In genomic region chr18:79356435-79356834, GRCh38 we compare ENCODE assay signal across 12 cellular contexts. TPM values are rescaled to one million over a fixed set of nuclear protein-coding genes. Genes with fewer than 3 reads are reported as not detected.
A peak's percentile ranks its signal among the peaks of the same experiment; 100 is the strongest.
DNase-seq lines count a peak whose midpoint lies in the region; ATAC-seq, FAIRE-seq and TF ChIP-seq lines count a peak whose summit lies in the region.
"Had no signal": no experiment of that assay in that cellular context is flagged by ENCODE, and none has a peak within 500 bp of the region (broad histone marks: within the 10 kb centered on the region; RNA-seq: fewer than 3 reads in every experiment).

No MANE protein-coding gene starts in this region.

- no peaks in the 10 kb centered on the region for H3K27me3 ChIP-seq in CD8-positive, alpha-beta T cell (ENCODE audit: insufficient read depth, low read length)

- no peaks in the 10 kb centered on the region for H3K9me3 Mint-ChIP-seq in CD8-positive, alpha-beta T cell
- H3K9me3 Mint-ChIP-seq: stimulated activated effector memory CD8-positive, alpha-beta T cell treated with anti-CD3 and anti-CD28 coated beads, Interleukin-12 subunit alpha, Interleukin-12 subunit beta, amount 100 ng/mL, for 72 hours had no signal

- peaks cover 24% of the 10 kb centered on the region for H3K36me3 ChIP-seq in CD8-positive, alpha-beta T cell (ENCODE audit: insufficient read depth, low read length)

- no peak for TF ChIP-seq POLR2A in H54 (IDR thresholded peaks at IDR 0.05; ENCODE audit: low read depth, low read length)

- no peaks in the 10 kb centered on the region for H3K4me1 ChIP-seq in CD8-positive, alpha-beta T cell (ENCODE audit: insufficient read depth, low read length)

- POLR2A ChIA-PET in CD8-positive, alpha-beta T cell (lab: Charles Lee), result no interaction called here

- H3K27ac ChIP-seq in CD8-positive, alpha-beta T cell (ENCODE audit: low read depth, low read length), result no peak overlapping the region

- CTCF ChIA-PET in CD8-positive, alpha-beta T cell (lab: Charles Lee), result interaction anchor here (0.6 kb wide), 1 partner anchor 353 kb away, joined by 3 read pairs; no protein-coding TSS in a partner anchor

- H3K4me3 ChIP-seq in CD8-positive, alpha-beta T cell (ENCODE audit: low read depth, low read length), result no peak overlapping the region

- no peaks in the 10 kb centered on the region for H3K9me3 ChIP-seq in CD8-positive, alpha-beta T cell (ENCODE audit: low read length)

- H3K4me1 Mint-ChIP-seq in CD8-positive, alpha-beta T cell (ENCODE audit: low read depth), result peaks cover 2% of the 10 kb centered on the region
- H3K4me1 Mint-ChIP-seq: stimulated activated effector memory CD8-positive, alpha-beta T cell treated with anti-CD3 and anti-CD28 coated beads, Interleukin-12 subunit alpha, Interleukin-12 subunit beta, amount 100 ng/mL, for 72 hours had no signal

- H3K4me3 Mint-ChIP-seq in CD8-positive, alpha-beta T cell, result no peak overlapping the region
- H3K4me3 Mint-ChIP-seq: stimulated activated effector memory CD8-positive, alpha-beta T cell treated with anti-CD3 and anti-CD28 coated beads, Interleukin-12 subunit alpha, Interleukin-12 subunit beta, amount 100 ng/mL, for 72 hours had no signal

- peaks cover 55% of the 10 kb centered on the region for H3K36me3 Mint-ChIP-seq in CD8-positive, alpha-beta T cell

- no peaks in the 10 kb centered on the region for H3K27me3 Mint-ChIP-seq in CD8-positive, alpha-beta T cell (ENCODE audit: low read depth)

- intact Hi-C loops in CD8-positive, alpha-beta T cell (cut with DNase I, micrococcal nuclease), result no loop called here

- TF ChIP-seq CTCF in CD8-positive, alpha-beta T cell (IDR thresholded peaks at IDR 0.05), result no peak

- FAIRE-seq in H54 (lab: Jason Lieb, UNC), result no peak

- DNase-seq in CD8-positive, alpha-beta T cell, result no peak
- no peak for DNase-seq in H54 (ENCODE audit: insufficient read length, low spot score)
- no peak for DNase-seq in activated CD8-positive, alpha-beta memory T cell treated with anti-CD3 and anti-CD28 coated beads for 24 hours
- DNase-seq in KG1 (lab: John Stamatoyannopoulos, UW), result no peak
- DNase-seq in NCI-H774 (lab: John Stamatoyannopoulos, UW), result no peak
- DNase-seq: DMS79 treated with DMSO at 0.1 percent for 48 hours, erythroblast, NCI-H748 treated with DMSO at 0.1 percent for 48 hours had no signal

- H3K27ac Mint-ChIP-seq in CD8-positive, alpha-beta T cell, result peak overlapping the region; percentile 78

- ATAC-seq in CD8-positive, alpha-beta T cell, result no peak
- ATAC-seq in GM19328 (IDR thresholded peaks at IDR 0.05; ENCODE audit: unreplicated experiment) (peak; percentile 82), HG02610 (IDR thresholded peaks at IDR 0.05; ENCODE audit: unreplicated experiment) (peak; percentile 90), HG03378 (IDR thresholded peaks at IDR 0.05; ENCODE audit: unreplicated experiment) (peak; percentile 89)
- ATAC-seq: stimulated activated effector memory CD8-positive, alpha-beta T cell treated with anti-CD3 and anti-CD28 coated beads, Interleukin-12 subunit alpha, Interleukin-12 subunit beta, amount 100 ng/mL, for 72 hours had no signal

RNA-seq across cellular contexts. Expression of gene NFATC1, which starts 39.3 kb away (rescaled TPM):
- 10 to 100 TPM; 91.1 to 93.7 TPM for total RNA-seq in CD8-positive, alpha-beta T cell
